In genomic region chr6:33452496-33452895, GRCh38 we compare ENCODE assay signal across 23 cellular contexts. TPM values are rescaled to one million over a fixed set of nuclear protein-coding genes. Genes with fewer than 3 reads are reported as not detected.
DNase-seq lines count a peak whose midpoint lies in the region; ATAC-seq and TF ChIP-seq lines count a peak whose summit lies in the region.
"Had no signal": no experiment of that assay in that cellular context is flagged by ENCODE, and none has a peak within 500 bp of the region (broad histone marks: within the 10 kb centered on the region; RNA-seq: fewer than 3 reads in every experiment).

No MANE protein-coding gene starts in this region.

- H3K27ac Mint-ChIP-seq in CD4-positive, CD25-positive, alpha-beta regulatory T cell: peak overlapping the region in 1 of 3 donors; percentile 96
- peak overlapping the region; percentile 98 for H3K27ac Mint-ChIP-seq in activated T-helper 17 cell treated with anti-CD3 and anti-CD28 coated beads, Interleukin-2, amount 50 U/mL, for 72 hours
- H3K27ac Mint-ChIP-seq in neural progenitor cell: no peak overlapping the region

- H3K4me3 Mint-ChIP-seq in CD4-positive, CD25-positive, alpha-beta regulatory T cell: no peak overlapping the region
- peak overlapping the region; percentile 96 for H3K4me3 Mint-ChIP-seq in activated T-helper 17 cell treated with anti-CD3 and anti-CD28 coated beads, Interleukin-2, amount 50 U/mL, for 72 hours
- H3K4me3 Mint-ChIP-seq in neural progenitor cell: no peak overlapping the region

- peaks cover 0 to 2% (median 0%) of the 10 kb centered on the region in 7 donors for H3K9me3 Mint-ChIP-seq in CD4-positive, CD25-positive, alpha-beta regulatory T cell
- H3K9me3 Mint-ChIP-seq in activated T-helper 17 cell treated with anti-CD3 and anti-CD28 coated beads, Interleukin-2, amount 50 U/mL, for 72 hours: no peaks in the 10 kb centered on the region
- no peaks in the 10 kb centered on the region for H3K9me3 Mint-ChIP-seq in neural progenitor cell

- in situ Hi-C loops in GM13976 (cut with MboI; ENCODE audit: low sequenced_read_pairs, unreplicated experiment): no loop called here

- no peak overlapping the region for H3K9ac ChIP-seq in neural progenitor cell

- no peaks in the 10 kb centered on the region for H3K9me3 ChIP-seq in CD4-positive, CD25-positive, alpha-beta regulatory T cell (ENCODE audit: control insufficient read depth in 2 of 2, low read length in 2 of 2)
- H3K9me3 ChIP-seq in neural progenitor cell (ENCODE audit: low read depth): no peaks in the 10 kb centered on the region
- H3K9me3 ChIP-seq: BE2C, lower lobe of right lung, MG63, pancreas had no signal

- H3K27me3 Mint-ChIP-seq in CD4-positive, CD25-positive, alpha-beta regulatory T cell: no peaks in the 10 kb centered on the region
- no peaks in the 10 kb centered on the region for H3K27me3 Mint-ChIP-seq in activated T-helper 17 cell treated with anti-CD3 and anti-CD28 coated beads, Interleukin-2, amount 50 U/mL, for 72 hours
- peaks cover 9% of the 10 kb centered on the region for H3K27me3 Mint-ChIP-seq in neural progenitor cell (ENCODE audit: insufficient read depth, low read depth)
- H3K27me3 Mint-ChIP-seq: activated CD4-positive, alpha-beta T cell treated with anti-CD3 and anti-CD28 coated beads for 36 hours had no signal

- H3K4me1 Mint-ChIP-seq in CD4-positive, CD25-positive, alpha-beta regulatory T cell: peaks cover 11 to 56% (median 27%) of the 10 kb centered on the region in 4 donors
- H3K4me1 Mint-ChIP-seq in activated T-helper 17 cell treated with anti-CD3 and anti-CD28 coated beads, Interleukin-2, amount 50 U/mL, for 72 hours: peaks cover 22% of the 10 kb centered on the region
- peaks cover 30% of the 10 kb centered on the region for H3K4me1 Mint-ChIP-seq in neural progenitor cell

- peaks cover 19% of the 10 kb centered on the region for H3K36me3 ChIP-seq in CD4-positive, CD25-positive, alpha-beta regulatory T cell (ENCODE audit: control insufficient read depth, insufficient read depth, low read length)
- no peaks in the 10 kb centered on the region for H3K36me3 ChIP-seq in neural progenitor cell
- H3K36me3 ChIP-seq: MG63, pancreas had no signal

- no peaks in the 10 kb centered on the region for H3K27me3 ChIP-seq in CD4-positive, CD25-positive, alpha-beta regulatory T cell (ENCODE audit: control insufficient read depth, insufficient read depth, low read length)
- H3K27me3 ChIP-seq in neural progenitor cell: no peaks in the 10 kb centered on the region
- H3K27me3 ChIP-seq: BE2C, hepatocyte, MG63, pancreas had no signal

- peaks cover 26% of the 10 kb centered on the region for H3K36me3 Mint-ChIP-seq in CD4-positive, CD25-positive, alpha-beta regulatory T cell
- peaks cover 71% of the 10 kb centered on the region for H3K36me3 Mint-ChIP-seq in activated T-helper 17 cell treated with anti-CD3 and anti-CD28 coated beads, Interleukin-2, amount 50 U/mL, for 72 hours (ENCODE audit: low read depth)
- H3K36me3 Mint-ChIP-seq in neural progenitor cell: peaks cover 38% of the 10 kb centered on the region

- H3K79me2 ChIP-seq in neural progenitor cell (ENCODE audit: low read depth): peaks cover 22% of the 10 kb centered on the region

- peaks cover 39% of the 10 kb centered on the region for H3F3A ChIP-seq in neural progenitor cell (ENCODE audit: low read depth)

- TF ChIP-seq CTCF in GM13976 (IDR thresholded peaks at IDR 0.05; ENCODE audit: borderline replicate concordance, control extremely low read depth, extremely low read depth, insufficient read depth, missing control alignments): no peak
- no peak for TF ChIP-seq CTCF in neural progenitor cell (IDR thresholded peaks at IDR 0.05)

- peak overlapping the region; percentile 70 for H3K27ac ChIP-seq in CD4-positive, CD25-positive, alpha-beta regulatory T cell (ENCODE audit: insufficient read depth, low read length, poor library complexity, severe bottlenecking)
- H3K27ac ChIP-seq in neural progenitor cell: peak overlapping the region; percentile 3
- no peak overlapping the region for H3K27ac ChIP-seq in caudate nucleus (ENCODE audit: low read depth, low read length)
- H3K27ac ChIP-seq: pancreas had no signal

- no peak for DNase-seq in CD4-positive, CD25-positive, alpha-beta regulatory T cell
- peak; percentile 26 for DNase-seq in GM13976 (ENCODE audit: low spot score)
- no peak for DNase-seq in neural progenitor cell (ENCODE audit: low spot score)
- DNase-seq in caudate nucleus (lab: John Stamatoyannopoulos, UW): no peak
- DNase-seq: activated CD4-positive, alpha-beta T cell treated with anti-CD3 and anti-CD28 coated beads for 36 hours; activated effector memory CD4-positive, alpha-beta T cell treated with Interleukin-2 at 50 U/mL for 16 hours; anterior cingulate cortex; BE2C; DMS153; foreskin fibroblast; GF-D8; islet precursor cell; lower lobe of right lung; MG63; NCI-H1436; NCI-H524; pancreas; right cardiac atrium had no signal

- H2AFZ ChIP-seq in neural progenitor cell (replicated peaks): no peak overlapping the region
- H2AFZ ChIP-seq: hepatocyte had no signal

- no peak for ATAC-seq in CD4-positive, CD25-positive, alpha-beta regulatory T cell (ENCODE audit: low read depth in 2 of 2)
- no peak for ATAC-seq in activated T-helper 17 cell treated with anti-CD3 and anti-CD28 coated beads, Interleukin-2, amount 50 U/mL, for 72 hours (replicated peaks)
- ATAC-seq in GM19463 (IDR thresholded peaks at IDR 0.05; ENCODE audit: unreplicated experiment) (no peak), GM21423 (IDR thresholded peaks at IDR 0.05; ENCODE audit: unreplicated experiment) (no peak)
- ATAC-seq: activated CD4-positive, alpha-beta T cell treated with anti-CD3 and anti-CD28 coated beads for 36 hours; HepG2; lower lobe of right lung; pancreas; right cardiac atrium had no signal

- H4K20me1 ChIP-seq in neural progenitor cell (ENCODE audit: low read depth): peaks cover 17% of the 10 kb centered on the region

- no peak overlapping the region for H3K4me3 ChIP-seq in CD4-positive, CD25-positive, alpha-beta regulatory T cell (ENCODE audit: low read depth, low read length)
- no peak overlapping the region for H3K4me3 ChIP-seq in neural progenitor cell
- H3K4me3 ChIP-seq: hepatocyte, MG63, pancreas had no signal

- no peak overlapping the region for H3K4me2 ChIP-seq in neural progenitor cell

- peaks cover 28% of the 10 kb centered on the region for H3K4me1 ChIP-seq in CD4-positive, CD25-positive, alpha-beta regulatory T cell (ENCODE audit: control insufficient read depth, insufficient read depth, low read length, poor library complexity, severe bottlenecking)
- no peaks in the 10 kb centered on the region for H3K4me1 ChIP-seq in neural progenitor cell
- H3K4me1 ChIP-seq: BE2C had no signal

RNA-seq across cellular contexts. Expression of gene ZBTB9, which starts 1.9 kb away (rescaled TPM):
- total RNA-seq in CD4-positive, CD25-positive, alpha-beta regulatory T cell: 8.6 TPM
- 10 to 100 TPM in 1 of 4 donors, 1 to 10 TPM in 3; 4.5 to 11.7 (median 6.8) TPM for polyA plus RNA-seq in CD4-positive, CD25-positive, alpha-beta regulatory T cell
- 10 to 100 TPM; 11.6 to 12.5 TPM for total RNA-seq in activated T-helper 17 cell treated with anti-CD3 and anti-CD28 coated beads, Interleukin-2, amount 50 U/mL, for 72 hours
- 10.2 and 12.7 TPM in 2 replicates for total RNA-seq in neural progenitor cell (ENCODE audit: low replicate concordance)

RNA-seq across cellular contexts. Expression of gene SYNGAP1, which starts 32.6 kb away (rescaled TPM):
- 81.4 TPM for total RNA-seq in CD4-positive, CD25-positive, alpha-beta regulatory T cell
- polyA plus RNA-seq in CD4-positive, CD25-positive, alpha-beta regulatory T cell: under 1 TPM; 0.48 to 0.82 (median 0.63) TPM
- 100 to 1,000 TPM in 1 of 2 donors, 10 to 100 TPM in 1; 43.2 to 156 TPM for total RNA-seq in activated T-helper 17 cell treated with anti-CD3 and anti-CD28 coated beads, Interleukin-2, amount 50 U/mL, for 72 hours
- 14.1 and 29.7 TPM in 2 replicates for total RNA-seq in neural progenitor cell (ENCODE audit: low replicate concordance)

RNA-seq across cellular contexts. Expression of gene CUTA, which starts 34.6 kb away (rescaled TPM):
- total RNA-seq in CD4-positive, CD25-positive, alpha-beta regulatory T cell: 202 TPM
- polyA plus RNA-seq in CD4-positive, CD25-positive, alpha-beta regulatory T cell: 100 to 1,000 TPM; 435 to 529 (median 489) TPM
- total RNA-seq in activated T-helper 17 cell treated with anti-CD3 and anti-CD28 coated beads, Interleukin-2, amount 50 U/mL, for 72 hours: 100 to 1,000 TPM; 163 to 248 TPM
- 118 and 186 TPM in 2 replicates for total RNA-seq in neural progenitor cell (ENCODE audit: low replicate concordance)

RNA-seq across cellular contexts. Expression of gene PHF1, which starts 41.7 kb away (rescaled TPM):
- total RNA-seq in CD4-positive, CD25-positive, alpha-beta regulatory T cell: 403 TPM
- polyA plus RNA-seq in CD4-positive, CD25-positive, alpha-beta regulatory T cell: 10 to 100 TPM; 41.5 to 72.2 (median 64.1) TPM
- total RNA-seq in activated T-helper 17 cell treated with anti-CD3 and anti-CD28 coated beads, Interleukin-2, amount 50 U/mL, for 72 hours: 100 to 1,000 TPM in 1 of 2 donors, 10 to 100 TPM in 1; 27.2 to 133 TPM
- 25.6 and 55.8 TPM in 2 replicates for total RNA-seq in neural progenitor cell (ENCODE audit: low replicate concordance)
